8 cellular contexts compared by ENCODE assay signal in genomic region chr11:6927030-6927617, GRCh38. TPM values are rescaled to one million over a fixed set of nuclear protein-coding genes. Genes with fewer than 3 reads are reported as not detected.
DNase-seq lines count a peak whose midpoint lies in the region; ATAC-seq, FAIRE-seq and TF ChIP-seq lines count a peak whose summit lies in the region.

No MANE protein-coding gene starts in this region.

- H3K9me2 ChIP-seq in PC-3 (replicated peaks; ENCODE audit: low read length) = no peaks in the 10 kb centered on the region

- BruUV-seq in PC-3 (replicated peaks; lab: Mats Ljungman, UMichigan) = no TSS peak

- DNase-seq in AG04449 (ENCODE audit: low read depth, low spot score) (no peak), PC-3 (no peak), fibroblast of the aortic adventitia (ENCODE audit: low read depth) (peak; percentile 32), small intestine (peak; percentile 10), head of caudate nucleus (no peak), middle frontal gyrus (ENCODE audit: extremely low spot score, low spot score) (no peak)

- H3K27me3 ChIP-seq in PC-3 (ENCODE audit: low read length) (no peaks in the 10 kb centered on the region), small intestine (ENCODE audit: control insufficient read depth in 2 of 2, insufficient read depth in 2 of 2, low read length in 2 of 2) (no peaks in the 10 kb centered on the region)

- H3K9me3 ChIP-seq in PC-3 (ENCODE audit: low read length) = no peaks in the 10 kb centered on the region
- no peaks in the 10 kb centered on the region for H3K9me3 ChIP-seq in small intestine (ENCODE audit: control insufficient read depth, low read depth)

- 7 to 13% (median 13%) methylated on average over 11 of the region's 11 CpGs for WGBS in small intestine, 3 donors

- H3K79me2 ChIP-seq in PC-3 (ENCODE audit: low read length) = peaks cover 27% of the 10 kb centered on the region

- no peaks in the 10 kb centered on the region; the same call in 1 of the 2 replicates for H3K36me3 ChIP-seq in PC-3 (ENCODE audit: low read depth, low read length)
- H3K36me3 ChIP-seq in small intestine (ENCODE audit: control insufficient read depth in 2 of 2, insufficient read depth in 2 of 2, low read length in 2 of 2) = no peaks in the 10 kb centered on the region

- intact Hi-C loops in PC-3 (cut with micrococcal nuclease) (loop anchor here (5.0 kb wide), 1 partner anchor 65 kb away; no protein-coding TSS in a partner anchor), head of caudate nucleus (cut with DNase I) (no loop called here)

- H3K4me3 ChIP-seq in AG04449 (ENCODE audit: low read depth, low read length) (peak overlapping the region; percentile 84), PC-3 (ENCODE audit: low read length) (peak overlapping the region; percentile 80), fibroblast of the aortic adventitia (ENCODE audit: low read depth, low read length) (peak overlapping the region; percentile 87), small intestine (ENCODE audit: low read depth in 1 of 2, low read length in 2 of 2) (peak overlapping the region; percentile 37 to 61)

- POLR2A ChIA-PET in AG04449 (lab: Yijun Ruan, JAX) (interaction anchor here (0.7 kb wide), 1 partner anchor 93 kb away, joined by 3 read pairs; the partner anchor contains the start of genes NLRP14 and ZNF214), PC-3 (lab: Charles Lee; ENCODE audit: unreplicated experiment) (no interaction called here)

- H2AFZ ChIP-seq in PC-3 (ENCODE audit: low read length) = peak overlapping the region; percentile 95

- peak overlapping the region; percentile 79 for H3K9ac ChIP-seq in PC-3 (ENCODE audit: low read length)

- ATAC-seq in GM18858 (IDR thresholded peaks at IDR 0.05; ENCODE audit: unreplicated experiment) (peak; percentile 64), HG02981 (IDR thresholded peaks at IDR 0.05; ENCODE audit: unreplicated experiment) (peak; percentile 75), PC-3 (no peak)

- TF ChIP-seq CTCF in AG04449 (IDR thresholded peaks at IDR 0.05; ENCODE audit: insufficient read depth, low read length, missing control alignments) = no peak
- TF ChIP-seq CTCF in PC-3 (conservative IDR thresholded peaks at IDR 0.05; ENCODE audit: low read depth, low read length) = no peak
- no peak for TF ChIP-seq CTCF in fibroblast of the aortic adventitia (IDR thresholded peaks at IDR 0.05; ENCODE audit: insufficient read depth, low read length)

- CTCF ChIA-PET in AG04449 (lab: Yijun Ruan, JAX) (interaction anchor here (0.6 to 2.2 kb wide), 3 partner anchors 42 to 172 kb away, joined by 3 to 7 read pairs (median 3); no protein-coding TSS in a partner anchor), PC-3 (lab: Charles Lee) (no interaction called here)

- H3F3A ChIP-seq in PC-3 (ENCODE audit: low read length, unreplicated experiment) = no peaks in the 10 kb centered on the region

- peaks cover 13% of the 10 kb centered on the region; the same call in 1 of the 2 replicates for H3K4me1 ChIP-seq in PC-3 (ENCODE audit: insufficient read depth, low read length)
- H3K4me1 ChIP-seq in small intestine (ENCODE audit: control insufficient read depth in 2 of 2, insufficient read depth in 1 of 2, low read depth in 1 of 2, low read length in 1 of 2) = no peaks in the 10 kb centered on the region

- H3K4me2 ChIP-seq in PC-3 (ENCODE audit: low read length) = peak overlapping the region; percentile 76

- H3K27ac ChIP-seq in PC-3 (ENCODE audit: low read length) = no peak overlapping the region
- H3K27ac ChIP-seq in small intestine (ENCODE audit: low read depth in 1 of 2, low read length in 1 of 2) = peak overlapping the region in 1 of 2 donors; percentile 92

- no peak for FAIRE-seq in small intestine (lab: Jason Lieb, UNC)

- no peaks in the 10 kb centered on the region for H4K20me1 ChIP-seq in PC-3 (ENCODE audit: low read length)

RNA-seq across cellular contexts. Expression of gene ZNF215, which starts 0.9 kb away (rescaled TPM):
- total RNA-seq in PC-3 (2014; rRNA removed) (4.5 and 5.4 TPM in 2 replicates), fibroblast of the aortic adventitia (ENCODE audit: low replicate concordance) (1.2 and 3.5 TPM in 2 replicates)
- 1 to 10 TPM in 1 of 3 donors, under 1 TPM in 2; 0.45 to 2.2 (median 0.54) TPM for polyA plus RNA-seq in small intestine

RNA-seq across cellular contexts. Expression of gene OR2D3, which starts 6.3 kb away (rescaled TPM):
- total RNA-seq in PC-3 (2014; rRNA removed) = not detected in 2 replicates
- not detected in 2 replicates for total RNA-seq in fibroblast of the aortic adventitia (ENCODE audit: low replicate concordance)
- not detected for polyA plus RNA-seq in small intestine

RNA-seq across cellular contexts. Expression of gene OR2D2, which starts 34.8 kb away (rescaled TPM):
- total RNA-seq in PC-3 (2014; rRNA removed) (0.11 TPM in 1 of 2 replicates, not detected in the other), fibroblast of the aortic adventitia (ENCODE audit: low replicate concordance) (0.09 TPM in 1 of 2 replicates, not detected in the other)
- not detected for polyA plus RNA-seq in small intestine

RNA-seq across cellular contexts. Expression of gene OR10A4, which starts 50.7 kb away (rescaled TPM):
- total RNA-seq in PC-3 (2014; rRNA removed) (not detected in 2 replicates), fibroblast of the aortic adventitia (ENCODE audit: low replicate concordance) (not detected in 2 replicates)
- not detected for polyA plus RNA-seq in small intestine

Comparison
In these comparisons a context has a peak if more than half of its experiments do, and no peak if none do; other contexts are left out.
1. DNase-seq: peak in fibroblast of the aortic adventitia (single experiment) and small intestine (single experiment); none in AG04449 (single experiment), PC-3 (single experiment), head of caudate nucleus (0 of 42) and middle frontal gyrus (single experiment).
2. Peak in every context shown above with its lines, with median percentiles within 50 percentile points of each other: H3K4me3 ChIP-seq.